ENCODE assay signal across 20 cellular contexts in the genomic region with DNA sequence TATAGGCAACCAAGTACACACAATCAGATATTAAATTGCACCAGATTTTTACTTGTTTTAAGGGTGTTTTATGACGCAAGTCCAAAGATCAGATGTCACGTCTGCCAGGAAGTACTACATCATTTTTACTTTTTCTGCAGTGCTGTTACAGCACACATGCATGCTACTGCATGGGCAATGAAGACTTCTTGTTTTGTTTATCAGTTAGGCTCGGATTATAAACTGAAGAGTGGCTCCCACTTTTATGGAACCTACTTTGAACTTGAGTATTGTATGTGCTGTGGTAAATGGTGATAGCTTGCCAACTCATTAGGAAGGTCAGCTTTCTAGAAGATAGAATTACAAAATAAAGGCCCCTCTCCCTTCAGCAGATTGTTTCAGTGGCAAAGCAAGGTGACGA.
DNase-seq lines count a peak whose midpoint lies in the region; ATAC-seq, FAIRE-seq and TF ChIP-seq lines count a peak whose summit lies in the region.
"Had no signal": no experiment of that assay in that cellular context is flagged by ENCODE, and none has a peak within 500 bp of the region (broad histone marks: within the 10 kb centered on the region; RNA-seq: fewer than 3 reads in every experiment).

No MANE protein-coding gene starts in this region.

- no peak for TF ChIP-seq CTCF in nephron (IDR thresholded peaks at IDR 0.05; ENCODE audit: unreplicated experiment in 3 of 3)
- no peak for TF ChIP-seq CTCF in type B pancreatic cell (conservative IDR thresholded peaks at IDR 0.05)

- H3K9me3 Mint-ChIP-seq in nephron (peaks cover 2% of the 10 kb centered on the region), type B pancreatic cell (no peaks in the 10 kb centered on the region)
- H3K9me3 Mint-ChIP-seq: CD4-positive, alpha-beta T cell; HFFc6 had no signal

- peaks cover 46% of the 10 kb centered on the region for H3K4me1 Mint-ChIP-seq in nephron
- H3K4me1 Mint-ChIP-seq in type B pancreatic cell (ENCODE audit: unreplicated experiment), result peaks cover 28% of the 10 kb centered on the region

- H3K36me3 Mint-ChIP-seq in nephron (ENCODE audit: low read depth), result peaks cover 13% of the 10 kb centered on the region
- peaks cover 7% of the 10 kb centered on the region for H3K36me3 Mint-ChIP-seq in type B pancreatic cell

- peak; percentile 28 for FAIRE-seq in colon (lab: Jason Lieb, UNC)
- FAIRE-seq: A204.1, D721Med, GM12878, GM19239 had no signal

- intact Hi-C loops in left colon (cut with DNase I, micrococcal nuclease), result no loop called here

- H3K27ac Mint-ChIP-seq in nephron (peak overlapping the region; percentile 86 to 92 (median 89)), type B pancreatic cell (peak overlapping the region; percentile 22)
- H3K27ac Mint-ChIP-seq: CD4-positive, alpha-beta T cell; HFFc6 had no signal

- H3K27me3 Mint-ChIP-seq in nephron (ENCODE audit: low read depth) (no peaks in the 10 kb centered on the region), type B pancreatic cell (no peaks in the 10 kb centered on the region)

- peak in 1 of 2 donors; percentile 43 for DNase-seq in left colon
- DNase-seq in type B pancreatic cell (ENCODE audit: extremely low spot score, unreplicated experiment), result no peak
- DNase-seq in activated CD4-positive, CD25-positive, alpha-beta regulatory T cell treated with anti-CD3 and anti-CD28 coated beads, Interleukin-2, amount 50 U/mL, for 72 hours, result no peak
- no peak for DNase-seq in NCI-H2171 treated with DMSO at 0.1 percent for 48 hours (lab: John Stamatoyannopoulos, UW)
- no peak for DNase-seq in pons (ENCODE audit: low spot score)
- DNase-seq: ACHN; AML-193; Caco-2; CD4-positive, alpha-beta T cell; DMS79; GDM1; GM23248; HFFc6 had no signal

- ATAC-seq in left colon (peak; percentile 96), GM18511 (IDR thresholded peaks at IDR 0.05; ENCODE audit: unreplicated experiment) (no peak)
- ATAC-seq: GM12878 had no signal

- H3K4me3 Mint-ChIP-seq in nephron, result no peak overlapping the region
- H3K4me3 Mint-ChIP-seq in type B pancreatic cell, result no peak overlapping the region
- H3K4me3 Mint-ChIP-seq: CD4-positive, alpha-beta T cell; HFFc6 had no signal
